In the genomic region with DNA sequence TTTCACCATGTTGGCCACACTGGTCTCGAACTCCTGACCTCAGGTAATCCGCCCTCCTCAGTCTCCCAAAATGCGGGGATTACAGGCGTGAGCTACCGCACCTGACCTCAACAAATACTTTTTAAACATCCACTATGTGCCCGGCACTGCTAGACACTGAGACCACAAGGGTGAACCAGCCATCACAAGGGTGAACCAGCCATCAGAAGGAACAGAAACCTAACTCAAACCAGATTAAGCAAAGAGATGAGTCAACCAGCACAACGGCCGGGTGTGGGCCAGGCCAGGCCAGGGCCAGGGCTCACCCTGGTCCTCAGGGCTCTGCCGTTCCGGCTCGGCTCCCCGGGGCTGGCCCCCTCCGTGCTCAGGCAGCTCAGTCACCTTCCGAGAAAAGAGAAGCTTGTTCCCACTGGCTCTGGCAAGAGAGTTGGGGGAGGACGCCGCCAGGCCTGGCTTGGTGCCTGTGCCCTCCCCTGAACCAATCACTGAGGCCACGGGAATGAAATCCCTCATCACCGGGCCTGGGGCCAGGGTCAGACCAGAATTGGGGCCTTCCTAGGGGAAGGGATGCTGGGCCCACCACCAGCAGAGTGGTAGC, we compare ENCODE assay signal across 9 cellular contexts. TPM values are rescaled to one million over a fixed set of nuclear protein-coding genes. Genes with fewer than 3 reads are reported as not detected.
A peak's percentile ranks its signal among the peaks of the same experiment; 100 is the strongest.
DNase-seq lines count a peak whose midpoint lies in the region; ATAC-seq, FAIRE-seq and TF ChIP-seq lines count a peak whose summit lies in the region.
"Had no signal": no experiment of that assay in that cellular context is flagged by ENCODE, and none has a peak within 500 bp of the region (broad histone marks: within the 10 kb centered on the region; RNA-seq: fewer than 3 reads in every experiment).

No MANE protein-coding gene starts in this region.

- H3K9me3 ChIP-seq in right atrium auricular region (no peaks in the 10 kb centered on the region), keratinocyte (ENCODE audit: control insufficient read depth, low read depth, low read length) (no peaks in the 10 kb centered on the region)

- TF ChIP-seq CTCF in right atrium auricular region (IDR thresholded peaks at IDR 0.05) (no peak), keratinocyte (optimal IDR thresholded peaks at IDR 0.05 in 1 of 3, IDR thresholded peaks at IDR 0.05 in 1 of 3, conservative IDR thresholded peaks at IDR 0.05 in 1 of 3; ENCODE audit: extremely low read depth in 1 of 3, insufficient read depth in 2 of 3, low read length in 3 of 3) (no peak)

- H4K20me1 ChIP-seq in keratinocyte (ENCODE audit: control insufficient read depth, extremely low read depth, insufficient read depth, low read length) = no peaks in the 10 kb centered on the region

- dilution Hi-C loops in keratinocyte (cut with MboI; ENCODE audit: extremely low pct_ligation_motif_present, low sequenced_read_pairs) = no loop called here

- H3K4me1 ChIP-seq in right atrium auricular region = peaks cover 0 to 18% of the 10 kb centered on the region in 2 donors
- peaks cover 13% of the 10 kb centered on the region for H3K4me1 ChIP-seq in keratinocyte (ENCODE audit: control insufficient read depth, extremely low read depth, insufficient read depth, low read length)

- no peaks in the 10 kb centered on the region for H3K36me3 ChIP-seq in right atrium auricular region
- no peaks in the 10 kb centered on the region for H3K36me3 ChIP-seq in keratinocyte (ENCODE audit: control insufficient read depth in 2 of 2, extremely low read depth in 1 of 2, insufficient read depth in 2 of 2, low read length in 2 of 2)

- DNase-seq in Right ventricle myocardium superior (peak; percentile 70), right atrium auricular region (ENCODE audit: low spot score) (no peak), RCC 7860 (ENCODE audit: low spot score) (peak; percentile 61), keratinocyte (ENCODE audit: low read depth, low spot score) (no peak), cerebellar nuclear complex (lab: John Stamatoyannopoulos, UW) (no peak), NK-92 (lab: John Stamatoyannopoulos, UW; ENCODE audit: unreplicated experiment) (no peak), Kasumi-1 (lab: John Stamatoyannopoulos, UW) (no peak)

- intact Hi-C loops in Right ventricle myocardium superior (cut with DNase I) = no loop called here

- FAIRE-seq in RCC 7860 (lab: Jason Lieb, UNC) (peak; percentile 78), keratinocyte (lab: Jason Lieb, UNC) (no peak)
- FAIRE-seq: K562 had no signal

- peak; percentile 43 for ATAC-seq in Right ventricle myocardium superior (ENCODE audit: poor library complexity)
- no peak for ATAC-seq in HG03159 (IDR thresholded peaks at IDR 0.05; ENCODE audit: unreplicated experiment)
- ATAC-seq: K562 had no signal

- H2AFZ ChIP-seq in keratinocyte (ENCODE audit: control insufficient read depth, low read length) = peak overlapping the region; percentile 70

- H3K27ac ChIP-seq in right atrium auricular region = no peak overlapping the region
- no peak overlapping the region for H3K27ac ChIP-seq in keratinocyte (ENCODE audit: control insufficient read depth, insufficient read depth, low read length)

- no peak overlapping the region for H3K4me2 ChIP-seq in keratinocyte (ENCODE audit: control insufficient read depth, extremely low read depth, insufficient read depth, low read depth, low read length)

- no peak overlapping the region for H3K4me3 ChIP-seq in right atrium auricular region
- no peak overlapping the region for H3K4me3 ChIP-seq in keratinocyte (ENCODE audit: control insufficient read depth in 2 of 3, extremely low read depth in 1 of 3, insufficient read depth in 2 of 3, low read depth in 1 of 3, low read length in 3 of 3)
- H3K4me3 ChIP-seq: K562 had no signal

- no peak overlapping the region for H3K9ac ChIP-seq in keratinocyte (ENCODE audit: control insufficient read depth, extremely low read depth, insufficient read depth, low read length)

- H3K9me1 ChIP-seq in keratinocyte (ENCODE audit: control insufficient read depth, extremely low read depth, insufficient read depth, low read length) = no peaks in the 10 kb centered on the region

- H3K79me2 ChIP-seq in keratinocyte (ENCODE audit: control insufficient read depth, insufficient read depth, low read length) = no peaks in the 10 kb centered on the region

- H3K27me3 ChIP-seq in right atrium auricular region (no peaks in the 10 kb centered on the region), keratinocyte (ENCODE audit: control insufficient read depth, extremely low read depth, insufficient read depth, low read length) (peaks cover 7% of the 10 kb centered on the region)

RNA-seq across cellular contexts. Expression of a gene that starts 4.4 kb away (rescaled TPM):
- total RNA-seq in Right ventricle myocardium superior (not detected), right atrium auricular region (not detected)
- not detected in 3 replicates for polyA plus RNA-seq in keratinocyte
- not detected for polyA plus RNA-seq in keratinocyte (2011; ENCODE audit: low read depth)
- not detected in 2 replicates for polyA plus RNA-seq in keratinocyte (2011; cell fraction: cytosol; rRNA removed)
- not detected in 2 replicates for polyA plus RNA-seq in keratinocyte (2011; cell fraction: nucleus; rRNA removed)
- polyA plus RNA-seq in keratinocyte (2012; ENCODE audit: low replicate concordance) = not detected in 2 replicates
- not detected in 3 replicates for polyA minus RNA-seq in keratinocyte
- not detected for polyA minus RNA-seq in keratinocyte (2011; cell fraction: cytosol; rRNA and poly(A)+ RNA removed)
- polyA minus RNA-seq in keratinocyte (2011; cell fraction: nucleus; rRNA and poly(A)+ RNA removed) = not detected in 2 replicates
- total RNA-seq: K562 had no signal
- polyA plus RNA-seq: K562 had no signal

Comparison
In these comparisons a context has a peak if more than half of its experiments do, and no peak if none do; other contexts are left out.
1. DNase-seq: peak in Right ventricle myocardium superior (single experiment) and RCC 7860 (single experiment); none in right atrium auricular region (single experiment), keratinocyte (single experiment), cerebellar nuclear complex (0 of 2), NK-92 (single experiment) and Kasumi-1 (0 of 2).